21 cellular contexts compared by ENCODE assay signal in the genomic region with DNA sequence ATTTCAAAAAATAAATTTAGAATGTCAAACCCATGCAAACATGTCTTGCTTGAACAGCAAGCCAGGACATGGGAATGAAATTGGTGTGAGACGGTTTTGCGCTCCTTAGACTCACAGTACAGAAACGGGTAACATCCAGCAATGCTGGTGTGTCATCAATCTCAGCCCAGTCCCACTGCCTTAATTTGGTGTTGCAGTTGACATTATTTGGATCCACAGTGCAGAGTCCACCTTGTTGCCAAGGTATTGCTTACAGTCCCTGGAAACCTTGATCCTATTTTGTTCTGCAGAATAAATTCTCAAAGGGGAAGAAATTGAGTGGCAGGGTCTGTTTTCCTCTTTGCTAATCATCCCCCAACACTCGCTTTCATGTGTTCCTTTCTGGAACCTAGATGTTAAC.
"Had no signal": no experiment of that assay in that cellular context is flagged by ENCODE, and none has a peak within 500 bp of the region (broad histone marks: within the 10 kb centered on the region; RNA-seq: fewer than 3 reads in every experiment).

No MANE protein-coding gene starts in this region.

- H3K79me2 ChIP-seq: parathyroid adenoma had no signal

- H3K36me3 ChIP-seq: lower lobe of right lung, neutrophil, right atrium auricular region, suprapubic skin, thoracic aorta, tibial artery, uterus had no signal

- H3K27me3 ChIP-seq: neutrophil, right atrium auricular region, suprapubic skin, tibial artery, uterus had no signal

- H3K27ac ChIP-seq: lower lobe of right lung, neutrophil, parathyroid adenoma, psoas muscle, right atrium auricular region, skin epidermis, suprapubic skin, thoracic aorta, tibial artery, uterus had no signal

- H3K4me1 ChIP-seq: lower lobe of right lung, parathyroid adenoma, psoas muscle, right atrium auricular region, suprapubic skin, tibial artery, uterus had no signal

- H3K4me3 ChIP-seq: lower lobe of right lung, psoas muscle, right atrium auricular region, skin epidermis, suprapubic skin, thoracic aorta, tibial artery, uterus had no signal

- H2AFZ ChIP-seq: parathyroid adenoma had no signal

- DNase-seq: islet precursor cell; left ventricle myocardium superior; lower lobe of right lung; mammary epithelial cell; mesenchymal stem cell; naive thymus-derived CD8-positive, alpha-beta T cell; occipital lobe; psoas muscle; stimulated activated CD4-positive, alpha-beta T cell treated with anti-CD3 and anti-CD28 coated beads, Interleukin-12 subunit alpha, Interleukin-12 subunit beta, amount 100 ng/mL, for 4 hours; stimulated activated CD4-positive, alpha-beta T cell treated with anti-CD3 and anti-CD28 coated beads, Interleukin-15, amount 100 ng/mL, for 24 hours; stimulated activated CD4-positive, alpha-beta T cell treated with anti-CD3 and anti-CD28 coated beads, Interleukin-2, amount 100 ng/mL, for 24 hours; stimulated activated CD4-positive, alpha-beta T cell treated with anti-CD3 and anti-CD28 coated beads, Interleukin-4, amount 100 ng/mL, for 1 hour; stimulated activated naive B cell treated with anti-CD40 and anti-IgM and Interleukin-4, amounts not matched to agents 10 μg/mL and 1 μg/mL and 100 μg/mL, for 72 hours; tibial artery; uterus had no signal

- H3K9me3 ChIP-seq: lower lobe of right lung, neutrophil, psoas muscle, right atrium auricular region, suprapubic skin, thoracic aorta, tibial artery, uterus had no signal

- H3K9ac ChIP-seq: parathyroid adenoma had no signal
